In genomic region chr3:12994357-12994606, GRCh38 we compare ENCODE assay signal across 8 cellular contexts.
DNase-seq lines count a peak whose midpoint lies in the region; ATAC-seq and TF ChIP-seq lines count a peak whose summit lies in the region.

No MANE protein-coding gene starts in this region.

- H3K79me1 ChIP-seq in trophoblast cell (ENCODE audit: low read length): peaks cover 30% of the 10 kb centered on the region

- DNase-seq in AG04450 (ENCODE audit: low read depth, low spot score) (no peak), T-helper 17 cell (no peak), foreskin fibroblast (peak in 1 of 2 donors; percentile 37), trophoblast cell (peak in 1 of 2 donors; percentile 52), OCI-M2 (lab: John Stamatoyannopoulos, UW; ENCODE audit: unreplicated experiment) (no peak), AG08395 (ENCODE audit: low spot score) (no peak), NCI-H1048 (lab: John Stamatoyannopoulos, UW) (no peak)

- H2AK5ac ChIP-seq in trophoblast cell (ENCODE audit: low read length): no peak overlapping the region

- H3K36me3 ChIP-seq in trophoblast cell (ENCODE audit: control insufficient read depth in 1 of 2, insufficient read depth in 2 of 2, low read length in 2 of 2): no peaks in the 10 kb centered on the region

- peaks cover 29 to 39% of the 10 kb centered on the region in 2 experiments for H3K4me1 ChIP-seq in trophoblast cell (ENCODE audit: control insufficient read depth in 1 of 2, insufficient read depth in 2 of 2, low read length in 2 of 2)

- CTCF ChIA-PET in AG04450 (lab: Charles Lee): interaction anchor here (1.2 to 3.3 kb wide), 4 partner anchors 10 to 89 kb away, joined by 3 to 34 read pairs (median 16); no protein-coding TSS in a partner anchor

- H2BK5ac ChIP-seq in trophoblast cell (ENCODE audit: low read depth, low read length, poor library complexity): no peak overlapping the region

- H3K27ac ChIP-seq in AG04450 (ENCODE audit: low read depth, low read length) (peak overlapping the region; percentile 11), trophoblast cell (ENCODE audit: low read depth, low read length) (peak overlapping the region; percentile 50)

- H3K23ac ChIP-seq in trophoblast cell (ENCODE audit: low read length): no peak overlapping the region

- H3K9ac ChIP-seq in trophoblast cell (ENCODE audit: low read length): peak overlapping the region; percentile 69

- H2BK120ac ChIP-seq in trophoblast cell (ENCODE audit: insufficient read depth, low read length, poor library complexity): no peak overlapping the region

- H4K12ac ChIP-seq in trophoblast cell (ENCODE audit: low read depth, low read length): peak overlapping the region; percentile 7

- no CpG with 5 or more reads among the region's 25 CpGs for WGBS in trophoblast cell (ENCODE audit: extremely low coverage, insufficient coverage, insufficient read length)

- H3K27me3 ChIP-seq in AG04450 (ENCODE audit: control insufficient read depth, insufficient read depth, low read length): peaks cover 8% of the 10 kb centered on the region
- H3K27me3 ChIP-seq in trophoblast cell (ENCODE audit: insufficient read depth, low read length): no peaks in the 10 kb centered on the region

- peak overlapping the region; percentile 90 for H3K27ac Mint-ChIP-seq in T-helper 17 cell

- H3K14ac ChIP-seq in trophoblast cell (ENCODE audit: low read length): peak overlapping the region; percentile 55

- peak overlapping the region; percentile 8 for H3K4ac ChIP-seq in trophoblast cell (ENCODE audit: low read depth, low read length)

- TF ChIP-seq CTCF in AG04450 (IDR thresholded peaks at IDR 0.05; ENCODE audit: low read depth, low read length) (no peak), foreskin fibroblast (IDR thresholded peaks at IDR 0.05; ENCODE audit: low read depth, low read length) (no peak)

- no peaks in the 10 kb centered on the region for H3K36me3 Mint-ChIP-seq in T-helper 17 cell (ENCODE audit: low read depth)

- peak overlapping the region; percentile 71 for H3K4me3 ChIP-seq in AG04450 (ENCODE audit: low read depth, low read length)
- H3K4me3 ChIP-seq in foreskin fibroblast (ENCODE audit: low read depth in 1 of 2, low read length in 2 of 2): peak overlapping the region; percentile 69
- H3K4me3 ChIP-seq in trophoblast cell (ENCODE audit: low read depth, low read length): peak overlapping the region; percentile 90

- peak overlapping the region; percentile 93 for H3K4me2 ChIP-seq in trophoblast cell (ENCODE audit: low read length)

- H3K79me2 ChIP-seq in trophoblast cell (ENCODE audit: control insufficient read depth, insufficient read depth, low read length, poor library complexity): peaks cover 11% of the 10 kb centered on the region

- H4K91ac ChIP-seq in trophoblast cell (ENCODE audit: low read depth, low read length): peak overlapping the region; percentile 78

- H3K4me3 Mint-ChIP-seq in T-helper 17 cell: peak overlapping the region; percentile 98

- no peak overlapping the region for H2BK12ac ChIP-seq in trophoblast cell (ENCODE audit: low read length)

- ATAC-seq in GM21390 (IDR thresholded peaks at IDR 0.05; ENCODE audit: unreplicated experiment): peak; percentile 24
- no peak for ATAC-seq in T-helper 17 cell

- POLR2A ChIA-PET in AG04450 (lab: Yijun Ruan, JAX): interaction anchor here (1.2 kb wide), 1 partner anchor 10 kb away, joined by 6 read pairs; no protein-coding TSS in a partner anchor

- peaks cover 51% of the 10 kb centered on the region for H3K4me1 Mint-ChIP-seq in T-helper 17 cell

- H3K9me3 ChIP-seq in AG04450 (ENCODE audit: control insufficient read depth, insufficient read depth, low read length): no peaks in the 10 kb centered on the region
- H3K9me3 ChIP-seq in T-helper 17 cell (ENCODE audit: control insufficient read depth, low read length, poor library complexity, severe bottlenecking): no peaks in the 10 kb centered on the region
- H3K9me3 ChIP-seq in trophoblast cell (ENCODE audit: insufficient read depth, low read depth, low read length): no peaks in the 10 kb centered on the region

- peak overlapping the region; percentile 2 for H3K18ac ChIP-seq in trophoblast cell (ENCODE audit: low read length)

- peak overlapping the region; percentile 55 for H4K8ac ChIP-seq in trophoblast cell (ENCODE audit: low read depth, low read length)

- H2AFZ ChIP-seq in trophoblast cell (ENCODE audit: insufficient read depth, low read length, poor library complexity): peak overlapping the region; percentile 12

- no peaks in the 10 kb centered on the region for H3K27me3 Mint-ChIP-seq in T-helper 17 cell
